In the genomic region with DNA sequence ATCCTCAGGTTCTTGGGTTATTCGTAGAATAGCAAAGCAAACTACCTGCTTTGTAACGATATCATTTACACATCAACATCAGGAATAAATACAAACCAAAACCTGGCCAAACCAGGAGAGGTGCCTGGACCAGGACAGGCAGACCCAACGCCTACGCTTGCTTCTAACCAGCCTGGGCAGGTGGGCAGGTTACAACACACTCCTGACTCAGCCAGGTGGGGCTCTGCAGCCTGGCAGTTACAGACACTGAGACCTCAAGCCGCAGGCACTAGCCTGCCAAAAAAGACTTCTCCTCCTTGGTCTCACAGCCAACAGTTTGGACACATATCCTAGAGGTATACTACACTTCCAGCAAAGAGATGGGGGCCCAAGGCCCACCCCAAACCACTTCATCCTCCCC, we compare ENCODE assay signal across 9 cellular contexts. TPM values are rescaled to one million over a fixed set of nuclear protein-coding genes. Genes with fewer than 3 reads are reported as not detected.
DNase-seq lines count a peak whose midpoint lies in the region; ATAC-seq and FAIRE-seq lines count a peak whose summit lies in the region.
"Had no signal": no experiment of that assay in that cellular context is flagged by ENCODE, and none has a peak within 500 bp of the region (broad histone marks: within the 10 kb centered on the region; RNA-seq: fewer than 3 reads in every experiment).

No MANE protein-coding gene starts in this region.

- H3K36me3 Mint-ChIP-seq in activated CD4-positive, alpha-beta T cell treated with anti-CD3 and anti-CD28 coated beads for 36 hours (ENCODE audit: low read depth) = peaks cover 25% of the 10 kb centered on the region
- peaks cover 23% of the 10 kb centered on the region for H3K36me3 Mint-ChIP-seq in central memory CD8-positive, alpha-beta T cell (ENCODE audit: insufficient read depth)

- H3K9me3 Mint-ChIP-seq in activated CD4-positive, alpha-beta T cell treated with anti-CD3 and anti-CD28 coated beads for 36 hours (ENCODE audit: low read depth) = no peaks in the 10 kb centered on the region
- H3K9me3 Mint-ChIP-seq in central memory CD8-positive, alpha-beta T cell = no peaks in the 10 kb centered on the region

- peak overlapping the region; percentile 61 for H3K27ac Mint-ChIP-seq in activated CD4-positive, alpha-beta T cell treated with anti-CD3 and anti-CD28 coated beads for 36 hours
- H3K27ac Mint-ChIP-seq in central memory CD8-positive, alpha-beta T cell (ENCODE audit: low read depth) = peak overlapping the region; percentile 44

- peak overlapping the region; percentile 1 for H3K4me3 Mint-ChIP-seq in activated CD4-positive, alpha-beta T cell treated with anti-CD3 and anti-CD28 coated beads for 36 hours
- H3K4me3 Mint-ChIP-seq in central memory CD8-positive, alpha-beta T cell = peak overlapping the region; percentile 47

- ATAC-seq in activated CD4-positive, alpha-beta T cell treated with anti-CD3 and anti-CD28 coated beads for 36 hours = peak; percentile 10
- ATAC-seq in HG03280 (IDR thresholded peaks at IDR 0.05; ENCODE audit: unreplicated experiment) (peak; percentile 24), HG02571 (IDR thresholded peaks at IDR 0.05; ENCODE audit: unreplicated experiment) (no peak), GM19035 (IDR thresholded peaks at IDR 0.05; ENCODE audit: unreplicated experiment) (no peak)
- no peak for ATAC-seq in central memory CD8-positive, alpha-beta T cell (replicated peaks; ENCODE audit: extremely low read depth, poor library complexity, severe bottlenecking)

- CTCF ChIA-PET in activated CD4-positive, alpha-beta T cell treated with anti-CD3 and anti-CD28 coated beads for 36 hours (lab: Charles Lee) = interaction anchor here (0.6 kb wide), 1 partner anchor 233 kb away, joined by 3 read pairs; no protein-coding TSS in a partner anchor

- DNase-seq in activated CD4-positive, alpha-beta T cell treated with anti-CD3 and anti-CD28 coated beads for 36 hours = no peak
- DNase-seq in activated CD4-positive, alpha-beta T cell treated with anti-CD3 and anti-CD28 coated beads for 1 hour = no peak
- DNase-seq in central memory CD8-positive, alpha-beta T cell (ENCODE audit: low spot score in 2 of 2) = no peak
- DNase-seq in small intestine = peak; percentile 48
- no peak for DNase-seq in effector memory CD4-positive, alpha-beta T cell
- DNase-seq: NCI-H446 treated with DMSO at 0.1 percent for 48 hours had no signal

- H3K27ac ChIP-seq in small intestine (ENCODE audit: low read depth in 1 of 2, low read length in 1 of 2) = peak overlapping the region in 1 of 2 donors; percentile 36
- no peak overlapping the region for H3K27ac ChIP-seq in effector memory CD4-positive, alpha-beta T cell (ENCODE audit: insufficient read depth, low read length, poor library complexity, severe bottlenecking)

- POLR2A ChIA-PET in activated CD4-positive, alpha-beta T cell treated with anti-CD3 and anti-CD28 coated beads for 36 hours (lab: Charles Lee) = interaction anchor here (1.1 to 1.2 kb wide), 2 partner anchors 9 to 116 kb away, joined by 3 to 4 read pairs; no protein-coding TSS in a partner anchor

- no peaks in the 10 kb centered on the region for H3K27me3 Mint-ChIP-seq in activated CD4-positive, alpha-beta T cell treated with anti-CD3 and anti-CD28 coated beads for 36 hours
- no peaks in the 10 kb centered on the region for H3K27me3 Mint-ChIP-seq in central memory CD8-positive, alpha-beta T cell

- intact Hi-C loops in activated CD4-positive, alpha-beta T cell treated with anti-CD3 and anti-CD28 coated beads for 36 hours (cut with DNase I, micrococcal nuclease) = no loop called here

- no peak for FAIRE-seq in small intestine (lab: Jason Lieb, UNC)

- H3K4me3 ChIP-seq in small intestine (ENCODE audit: low read depth in 1 of 2, low read length in 2 of 2) = no peak overlapping the region
- H3K4me3 ChIP-seq in effector memory CD4-positive, alpha-beta T cell (ENCODE audit: insufficient read depth, low read depth, low read length, poor library complexity, severe bottlenecking) = no peak overlapping the region

- no peaks in the 10 kb centered on the region for H3K27me3 ChIP-seq in small intestine (ENCODE audit: control insufficient read depth in 2 of 2, insufficient read depth in 2 of 2, low read length in 2 of 2)
- no peaks in the 10 kb centered on the region for H3K27me3 ChIP-seq in effector memory CD4-positive, alpha-beta T cell (replicated peaks; ENCODE audit: control insufficient read depth, insufficient read depth, low read length, poor library complexity, severe bottlenecking)

- H3K4me1 Mint-ChIP-seq in activated CD4-positive, alpha-beta T cell treated with anti-CD3 and anti-CD28 coated beads for 36 hours = peaks cover 94% of the 10 kb centered on the region
- H3K4me1 Mint-ChIP-seq in central memory CD8-positive, alpha-beta T cell = peaks cover 88% of the 10 kb centered on the region

- no peaks in the 10 kb centered on the region for H3K36me3 ChIP-seq in small intestine (ENCODE audit: control insufficient read depth in 2 of 2, insufficient read depth in 2 of 2, low read length in 2 of 2)
- H3K36me3 ChIP-seq in effector memory CD4-positive, alpha-beta T cell (ENCODE audit: control insufficient read depth, insufficient read depth, low read length) = no peaks in the 10 kb centered on the region

- H3K4me1 ChIP-seq in small intestine (ENCODE audit: control insufficient read depth in 2 of 2, insufficient read depth in 1 of 2, low read depth in 1 of 2, low read length in 1 of 2) = peaks cover 29 to 40% of the 10 kb centered on the region in 2 donors
- H3K4me1 ChIP-seq in effector memory CD4-positive, alpha-beta T cell (ENCODE audit: control insufficient read depth, insufficient read depth, low read length, poor library complexity, severe bottlenecking) = peaks cover 80% of the 10 kb centered on the region

- WGBS in small intestine, 3 donors = 14 to 64% (median 26%) methylated on average over 5 of the region's 5 CpGs

- no peaks in the 10 kb centered on the region for H3K9me3 ChIP-seq in small intestine (ENCODE audit: control insufficient read depth, low read depth)
- H3K9me3 ChIP-seq in effector memory CD4-positive, alpha-beta T cell (ENCODE audit: control insufficient read depth, low read length) = no peaks in the 10 kb centered on the region

RNA-seq across cellular contexts. Expression of a gene that starts 14.0 kb away (rescaled TPM):
- total RNA-seq in activated CD4-positive, alpha-beta T cell treated with anti-CD3 and anti-CD28 coated beads for 36 hours = 100 to 1,000 TPM; 144 to 145 TPM
- 10 to 100 TPM; 48.4 to 72.1 (median 59.0) TPM for polyA plus RNA-seq in small intestine

RNA-seq across cellular contexts. Expression of a gene that starts 31.8 kb away (rescaled TPM):
- total RNA-seq in activated CD4-positive, alpha-beta T cell treated with anti-CD3 and anti-CD28 coated beads for 36 hours = 10 to 100 TPM; 68.6 to 76.7 TPM
- 100 to 1,000 TPM in 2 of 3 donors, 10 to 100 TPM in 1; 89.1 to 245 (median 222) TPM for polyA plus RNA-seq in small intestine

Comparison
In these comparisons a context has a peak if more than half of its experiments do, and no peak if none do; other contexts are left out.
1. ATAC-seq: peak in activated CD4-positive, alpha-beta T cell treated with anti-CD3 and anti-CD28 coated beads for 36 hours (single experiment) and HG03280 (single experiment); none in central memory CD8-positive, alpha-beta T cell (single experiment), HG02571 (single experiment) and GM19035 (single experiment).